ENCODE assay signal across 19 cellular contexts in the genomic region with DNA sequence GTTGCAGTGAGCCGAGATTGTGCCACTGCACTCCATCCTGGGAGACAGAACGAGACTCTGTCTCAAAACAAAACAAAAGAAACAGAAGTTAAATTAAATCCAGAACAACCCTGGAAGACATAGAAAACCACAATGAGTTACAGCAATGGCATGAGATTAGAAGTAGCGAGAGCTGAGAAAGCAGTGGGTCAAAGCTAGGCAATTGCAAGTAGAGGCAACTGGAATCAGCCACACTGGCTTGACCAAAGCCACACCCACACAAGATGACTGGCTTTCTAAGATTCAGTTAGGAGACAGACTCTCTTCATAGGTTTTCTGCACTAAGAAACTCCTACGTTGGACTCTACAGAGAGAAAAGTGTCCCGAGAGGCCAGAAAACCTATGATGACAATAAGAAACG.
DNase-seq lines count a peak whose midpoint lies in the region; ATAC-seq and TF ChIP-seq lines count a peak whose summit lies in the region.
"Had no signal": no experiment of that assay in that cellular context is flagged by ENCODE, and none has a peak within 500 bp of the region (broad histone marks: within the 10 kb centered on the region; RNA-seq: fewer than 3 reads in every experiment).

No MANE protein-coding gene starts in this region.

- no peaks in the 10 kb centered on the region for H3K36me3 Mint-ChIP-seq in nephron progenitor cell (ENCODE audit: low read depth)

- no peaks in the 10 kb centered on the region for H3K4me1 Mint-ChIP-seq in nephron progenitor cell
- H3K4me1 Mint-ChIP-seq: activated CD4-positive, alpha-beta T cell treated with anti-CD3 and anti-CD28 coated beads, Interleukin-2, amount 10 ng/mL, durations not matched to agents 7 days and 5 days had no signal

- in situ Hi-C loops in astrocyte of the cerebellum (cut with HindIII; ENCODE audit: low sequenced_read_pairs): no loop called here
- in situ Hi-C loops in GM13976 (cut with MboI; ENCODE audit: low sequenced_read_pairs, unreplicated experiment): no loop called here

- TF ChIP-seq CTCF in AG09309 (IDR thresholded peaks at IDR 0.05; ENCODE audit: control insufficient read depth, insufficient read depth, low read depth, low read length, missing control alignments) (no peak), astrocyte of the cerebellum (IDR thresholded peaks at IDR 0.05; ENCODE audit: low read depth, low read length, missing control alignments) (no peak), GM13976 (IDR thresholded peaks at IDR 0.05; ENCODE audit: borderline replicate concordance, control extremely low read depth, extremely low read depth, insufficient read depth, missing control alignments) (no peak), nephron progenitor cell (IDR thresholded peaks at IDR 0.05) (no peak)

- H3K4me3 ChIP-seq in AG09309 (ENCODE audit: control insufficient read depth, low read depth, low read length): no peak overlapping the region
- no peak overlapping the region for H3K4me3 ChIP-seq in astrocyte of the cerebellum (ENCODE audit: low read depth, low read length)
- H3K4me3 ChIP-seq: ascending aorta, heart left ventricle, upper lobe of right lung had no signal

- no peak overlapping the region for H3K4me3 Mint-ChIP-seq in nephron progenitor cell
- H3K4me3 Mint-ChIP-seq: activated CD4-positive, alpha-beta T cell treated with anti-CD3 and anti-CD28 coated beads, Interleukin-2, amount 10 ng/mL, durations not matched to agents 7 days and 5 days; dendritic cell treated with granulocyte-macrophage colony-stimulating factor and Interleukin-4, amounts not matched to agents 40 ng/mL and 50 ng/mL, for 4 days; stimulated activated naive CD8-positive, alpha-beta T cell treated with anti-CD3 and anti-CD28 coated beads, Interleukin-15, Interleukin-2, amounts not matched to agents 100 ng/mL and 50 ng/mL, for 24 hours had no signal

- no peak for ATAC-seq in GM21381 (IDR thresholded peaks at IDR 0.05; ENCODE audit: unreplicated experiment)
- ATAC-seq in HG02571 (IDR thresholded peaks at IDR 0.05; ENCODE audit: unreplicated experiment): no peak
- ATAC-seq: heart left ventricle, upper lobe of right lung had no signal

- H3K27me3 Mint-ChIP-seq in nephron progenitor cell (ENCODE audit: low read depth, poor library complexity): peaks cover 4% of the 10 kb centered on the region
- H3K27me3 Mint-ChIP-seq: activated CD4-positive, alpha-beta T cell treated with anti-CD3 and anti-CD28 coated beads, Interleukin-2, amount 10 ng/mL, durations not matched to agents 7 days and 5 days; dendritic cell treated with granulocyte-macrophage colony-stimulating factor and Interleukin-4, amounts not matched to agents 40 ng/mL and 50 ng/mL, for 4 days; stimulated activated naive CD8-positive, alpha-beta T cell treated with anti-CD3 and anti-CD28 coated beads, Interleukin-15, Interleukin-2, amounts not matched to agents 100 ng/mL and 50 ng/mL, for 24 hours had no signal

- no peaks in the 10 kb centered on the region for H3K9me3 Mint-ChIP-seq in nephron progenitor cell
- H3K9me3 Mint-ChIP-seq: activated CD4-positive, alpha-beta T cell treated with anti-CD3 and anti-CD28 coated beads, Interleukin-2, amount 10 ng/mL, durations not matched to agents 7 days and 5 days; dendritic cell treated with granulocyte-macrophage colony-stimulating factor and Interleukin-4, amounts not matched to agents 40 ng/mL and 50 ng/mL, for 4 days; stimulated activated naive CD8-positive, alpha-beta T cell treated with anti-CD3 and anti-CD28 coated beads, Interleukin-15, Interleukin-2, amounts not matched to agents 100 ng/mL and 50 ng/mL, for 24 hours had no signal

- peak; percentile 55 for DNase-seq in AG09309 (ENCODE audit: low read depth)
- DNase-seq in HS-27A (ENCODE audit: low read depth): peak; percentile 9
- DNase-seq in astrocyte of the cerebellum (ENCODE audit: low read depth): peak; percentile 8
- peak; percentile 35 for DNase-seq in hepatic stellate cell (ENCODE audit: low spot score)
- DNase-seq in GM13976 (ENCODE audit: low spot score): no peak
- DNase-seq in nephron progenitor cell: no peak
- DNase-seq: activated CD4-positive, alpha-beta T cell treated with anti-CD3 and anti-CD28 coated beads, Interleukin-2, amount 10 ng/mL, durations not matched to agents 7 days and 5 days; activated naive CD4-positive, alpha-beta T cell; heart left ventricle; islet precursor cell; NCI-H1105 treated with DMSO at 0.1 percent for 48 hours; NCI-H2171; NCI-H748 treated with DMSO at 0.1 percent for 48 hours; upper lobe of right lung had no signal

- H3K27ac Mint-ChIP-seq in nephron progenitor cell: no peak overlapping the region
- H3K27ac Mint-ChIP-seq: activated CD4-positive, alpha-beta T cell treated with anti-CD3 and anti-CD28 coated beads, Interleukin-2, amount 10 ng/mL, durations not matched to agents 7 days and 5 days; dendritic cell treated with granulocyte-macrophage colony-stimulating factor and Interleukin-4, amounts not matched to agents 40 ng/mL and 50 ng/mL, for 4 days; stimulated activated naive CD8-positive, alpha-beta T cell treated with anti-CD3 and anti-CD28 coated beads, Interleukin-15, Interleukin-2, amounts not matched to agents 100 ng/mL and 50 ng/mL, for 24 hours had no signal

Comparison
In these comparisons a context has a peak if more than half of its experiments do, and no peak if none do; other contexts are left out.
1. DNase-seq: peak in AG09309 (single experiment), HS-27A (single experiment), astrocyte of the cerebellum (single experiment) and hepatic stellate cell (single experiment); none in GM13976 (single experiment) and nephron progenitor cell (single experiment).